Comparison of ENCODE assay signal across 22 cellular contexts in genomic region chr5:171518916-171519315, GRCh38.
"Had no signal": no experiment of that assay in that cellular context is flagged by ENCODE, and none has a peak within 500 bp of the region (broad histone marks: within the 10 kb centered on the region; RNA-seq: fewer than 3 reads in every experiment).

No MANE protein-coding gene starts in this region.

- H3K4me2 ChIP-seq: hepatocyte had no signal

- H3K27me3 ChIP-seq: gastroesophageal sphincter, heart left ventricle, hepatocyte, right atrium auricular region, sigmoid colon, suprapubic skin, vagina had no signal

- H3K4me3 Mint-ChIP-seq: endodermal cell; naive thymus-derived CD4-positive, alpha-beta T cell; stimulated activated memory B cell treated with anti-CD40 and anti-IgM and Interleukin-4, amounts not matched to agents 10 μg/mL and 1 μg/mL and 100 μg/mL, for 72 hours; stimulated activated naive CD8-positive, alpha-beta T cell treated with anti-CD3 and anti-CD28 coated beads, Interleukin-15, Interleukin-2, amounts not matched to agents 100 ng/mL and 50 ng/mL, for 24 hours had no signal

- H3K36me3 Mint-ChIP-seq: naive thymus-derived CD4-positive, alpha-beta T cell; stimulated activated memory B cell treated with anti-CD40 and anti-IgM and Interleukin-4, amounts not matched to agents 10 μg/mL and 1 μg/mL and 100 μg/mL, for 72 hours had no signal

- H3K9me3 Mint-ChIP-seq: endodermal cell; naive thymus-derived CD4-positive, alpha-beta T cell; stimulated activated memory B cell treated with anti-CD40 and anti-IgM and Interleukin-4, amounts not matched to agents 10 μg/mL and 1 μg/mL and 100 μg/mL, for 72 hours; stimulated activated naive CD8-positive, alpha-beta T cell treated with anti-CD3 and anti-CD28 coated beads, Interleukin-15, Interleukin-2, amounts not matched to agents 100 ng/mL and 50 ng/mL, for 24 hours had no signal

- H3K27ac Mint-ChIP-seq: naive thymus-derived CD4-positive, alpha-beta T cell; stimulated activated memory B cell treated with anti-CD40 and anti-IgM and Interleukin-4, amounts not matched to agents 10 μg/mL and 1 μg/mL and 100 μg/mL, for 72 hours; stimulated activated naive CD8-positive, alpha-beta T cell treated with anti-CD3 and anti-CD28 coated beads, Interleukin-15, Interleukin-2, amounts not matched to agents 100 ng/mL and 50 ng/mL, for 24 hours had no signal

- H3K27ac ChIP-seq: epithelial cell of prostate, gastroesophageal sphincter, heart left ventricle, hepatocyte, prostate gland, right atrium auricular region, sigmoid colon, suprapubic skin, vagina had no signal

- H3K9me3 ChIP-seq: gastroesophageal sphincter, heart left ventricle, prostate gland, right atrium auricular region, sigmoid colon, suprapubic skin, vagina had no signal

- H3K36me3 ChIP-seq: gastroesophageal sphincter, heart left ventricle, prostate gland, right atrium auricular region, sigmoid colon, suprapubic skin, vagina had no signal

- H3K4me1 Mint-ChIP-seq: stimulated activated memory B cell treated with anti-CD40 and anti-IgM and Interleukin-4, amounts not matched to agents 10 μg/mL and 1 μg/mL and 100 μg/mL, for 72 hours had no signal

- H2AFZ ChIP-seq: hepatocyte had no signal

- H3K79me2 ChIP-seq: hepatocyte had no signal

- DNase-seq: cortex of kidney; effector CD8-positive, alpha-beta T cell; foreskin fibroblast; heart left ventricle; kidney; mesenchymal stem cell; midbrain; naive thymus-derived CD4-positive, alpha-beta T cell; sigmoid colon; stimulated activated CD4-positive, alpha-beta T cell treated with anti-CD3 and anti-CD28 coated beads, Interleukin-4, amount 100 ng/mL, for 4 hours; trophoblast cell had no signal

- H3K4me1 ChIP-seq: prostate gland had no signal

- H3K4me3 ChIP-seq: gastroesophageal sphincter, heart left ventricle, hepatocyte, lung, prostate gland, right atrium auricular region, sigmoid colon, suprapubic skin, vagina had no signal
